24 cellular contexts compared by ENCODE assay signal in the genomic region with DNA sequence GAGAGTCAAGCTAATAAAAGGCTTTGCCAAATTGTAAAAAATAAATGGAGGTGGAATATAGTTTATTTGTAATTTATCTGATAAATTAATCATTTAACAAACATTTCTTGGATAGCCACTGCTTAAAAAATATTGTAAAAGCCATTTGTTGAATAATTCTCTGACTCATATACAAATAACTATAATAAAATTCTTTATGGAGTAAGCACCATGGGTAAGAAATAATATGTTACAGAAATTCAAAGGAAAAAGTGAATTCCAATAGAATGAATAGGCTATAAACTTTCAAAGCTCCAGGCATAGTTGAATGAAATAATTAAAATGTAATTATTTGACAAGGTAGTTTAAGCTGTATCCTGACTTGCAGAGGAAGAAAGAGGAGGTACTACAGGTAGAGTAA.
"Had no signal": no experiment of that assay in that cellular context is flagged by ENCODE, and none has a peak within 500 bp of the region (broad histone marks: within the 10 kb centered on the region; RNA-seq: fewer than 3 reads in every experiment).

No MANE protein-coding gene starts in this region.

- H3K4me3 ChIP-seq: coronary artery, dorsolateral prefrontal cortex, esophagus muscularis mucosa, gastrocnemius medialis, heart right ventricle, left lung, lower lobe of right lung, mucosa of descending colon had no signal

- H3K27me3 Mint-ChIP-seq: naive B cell; naive thymus-derived CD8-positive, alpha-beta T cell had no signal

- H3K27me3 ChIP-seq: dorsolateral prefrontal cortex, esophagus muscularis mucosa, gastrocnemius medialis, heart right ventricle, left lung had no signal

- H3K36me3 Mint-ChIP-seq: mesothelial cell of epicardium; naive B cell; naive thymus-derived CD8-positive, alpha-beta T cell had no signal

- H3K36me3 ChIP-seq: esophagus muscularis mucosa, gastrocnemius medialis, heart right ventricle, left lung, lower lobe of right lung had no signal

- H3K4me3 Mint-ChIP-seq: mesothelial cell of epicardium; naive B cell; naive thymus-derived CD8-positive, alpha-beta T cell had no signal

- H3K9me3 ChIP-seq: esophagus muscularis mucosa, gastrocnemius medialis, left lung, lower lobe of right lung, mucosa of descending colon had no signal

- H3K4me1 ChIP-seq: esophagus muscularis mucosa, gastrocnemius medialis, heart right ventricle, left lung, lower lobe of right lung had no signal

- H3K27ac Mint-ChIP-seq: mesothelial cell of epicardium; naive B cell; naive thymus-derived CD8-positive, alpha-beta T cell had no signal

- H3K27ac ChIP-seq: coronary artery, dorsolateral prefrontal cortex, esophagus muscularis mucosa, gastrocnemius medialis, heart right ventricle, left lung, lower lobe of right lung had no signal

- H3K4me1 Mint-ChIP-seq: mesothelial cell of epicardium; naive B cell; naive thymus-derived CD8-positive, alpha-beta T cell had no signal

- FAIRE-seq: endothelial cell of umbilical vein, islet of Langerhans, keratinocyte had no signal

- DNase-seq: dermis blood vessel endothelial cell; dorsolateral prefrontal cortex; effector CD4-positive, alpha-beta T cell; effector memory CD4-positive, alpha-beta T cell; foreskin melanocyte; gastrocnemius medialis; glutamatergic neuron; head of caudate nucleus; heart right ventricle; hippocampal formation; left cardiac atrium; left lung; left ventricle myocardium superior; lower lobe of right lung; mesenchymal stem cell; mucosa of descending colon; naive B cell; naive thymus-derived CD8-positive, alpha-beta T cell had no signal

- ATAC-seq: gastrocnemius medialis; heart right ventricle; left cardiac atrium; left lung; left ventricle myocardium superior; lower lobe of right lung; mucosa of descending colon; naive thymus-derived CD8-positive, alpha-beta T cell had no signal
